Comparison of ENCODE assay signal across 21 cellular contexts in the genomic region with DNA sequence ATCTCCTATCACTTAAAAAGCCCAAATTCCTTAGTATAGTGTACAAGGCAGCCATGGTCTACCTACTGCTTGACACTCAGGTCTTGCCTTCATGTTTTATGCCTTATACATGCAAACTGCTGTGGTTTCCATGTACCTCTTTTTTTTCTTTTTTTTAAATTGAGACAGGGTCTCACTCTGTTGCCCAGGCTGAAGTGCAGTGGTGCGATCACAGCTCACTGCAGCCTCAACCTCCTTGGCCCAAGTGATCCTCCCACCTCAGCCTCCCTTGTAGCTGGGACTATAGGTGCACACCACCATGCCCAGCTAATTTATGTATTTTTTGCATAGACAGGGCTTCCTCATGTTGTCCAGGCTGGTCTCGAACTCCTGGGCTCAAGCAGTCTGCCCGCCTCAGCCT. TPM values are rescaled to one million over a fixed set of nuclear protein-coding genes. Genes with fewer than 3 reads are reported as not detected.
DNase-seq lines count a peak whose midpoint lies in the region; ATAC-seq, FAIRE-seq and TF ChIP-seq lines count a peak whose summit lies in the region.
"Had no signal": no experiment of that assay in that cellular context is flagged by ENCODE, and none has a peak within 500 bp of the region (broad histone marks: within the 10 kb centered on the region; RNA-seq: fewer than 3 reads in every experiment).

No MANE protein-coding gene starts in this region.

- H3K36me3 ChIP-seq in GM12878 (ENCODE audit: control insufficient read depth in 2 of 2, insufficient read depth in 2 of 2, low read length in 1 of 2) (peaks cover 1 to 15% of the 10 kb centered on the region in 2 experiments; a peak in 1 of 4 replicates), kidney (ENCODE audit: control insufficient read depth in 1 of 2, insufficient read depth in 2 of 2, low read length in 2 of 2) (peaks cover 0 to 19% of the 10 kb centered on the region in 2 donors)

- H3K27ac ChIP-seq in GM12878 (ENCODE audit: control insufficient read depth, insufficient read depth) (no peak overlapping the region), kidney (ENCODE audit: low read depth in 2 of 2, low read length in 2 of 2) (no peak overlapping the region)
- H3K27ac ChIP-seq: HL-60 had no signal

- H3K79me2 ChIP-seq in GM12878 (ENCODE audit: control insufficient read depth, insufficient read depth, low read length), result no peaks in the 10 kb centered on the region; the same call in 1 of the 2 replicates

- H3K4me1 ChIP-seq in GM12878 (ENCODE audit: control insufficient read depth, insufficient read depth, low read length) (peaks cover 19% of the 10 kb centered on the region), kidney (ENCODE audit: control insufficient read depth in 1 of 2, insufficient read depth in 1 of 2, low read depth in 1 of 2, low read length in 2 of 2) (no peaks in the 10 kb centered on the region)

- H3K4me3 ChIP-seq in GM12878 (no peak overlapping the region), kidney (ENCODE audit: low read length in 2 of 2) (no peak overlapping the region)

- intact Hi-C loops in GM12878 (cut with micrococcal nuclease; ENCODE audit: unreplicated experiment) (loop anchor here (10.0 kb wide), 1 partner anchor 165 kb away; the partner anchor contains the start of gene CR1), kidney (cut with DNase I) (no loop called here)
- intact Hi-C loops in activated T-helper 2 cell treated with anti-CD3 and anti-CD28 coated beads, Interferon-gamma antibody, Interleukin-2, Interleukin-4, amounts not matched to agents 10 μg/mL and 5 μg/mL and 100 μg/mL, durations not matched to agents 14 hours and 24 hours and 36 hours (cut with micrococcal nuclease), result no loop called here

- no peak overlapping the region for H3K4me2 ChIP-seq in GM12878 (ENCODE audit: control insufficient read depth, insufficient read depth)

- POLR2A ChIA-PET in GM12878 (lab: Charles Lee), result interaction anchor here (1.1 kb wide), 1 partner anchor 84 kb away, joined by 3 read pairs; no protein-coding TSS in a partner anchor

- H3K4me3 Mint-ChIP-seq in activated T-cell treated with anti-CD3 and anti-CD28 coated beads, Interleukin-2, amount 50 U/mL, for 4 hours, result no peak overlapping the region
- H3K4me3 Mint-ChIP-seq in stimulated activated naive B cell treated with anti-CD40 and anti-IgM and Interleukin-4, amounts not matched to agents 10 μg/mL and 1 μg/mL and 100 μg/mL, for 72 hours, result no peak overlapping the region
- no peak overlapping the region for H3K4me3 Mint-ChIP-seq in activated T-helper 2 cell treated with anti-CD3 and anti-CD28 coated beads, Interferon-gamma antibody, Interleukin-2, Interleukin-4, amounts not matched to agents 10 μg/mL and 5 μg/mL and 100 μg/mL, durations not matched to agents 14 hours and 24 hours and 36 hours (ENCODE audit: low read depth)

- TF ChIP-seq CTCF in GM12878 (IDR thresholded peaks at IDR 0.05 in 2 of 3, conservative IDR thresholded peaks at IDR 0.05 in 1 of 3; ENCODE audit: control insufficient read depth in 2 of 3, extremely low read depth in 1 of 3, insufficient read depth in 1 of 3, low read depth in 3 of 3, low read length in 3 of 3) (no peak), kidney (IDR thresholded peaks at IDR 0.05; ENCODE audit: borderline replicate concordance, extremely low read depth, insufficient read depth) (no peak)

- TF ChIP-seq RAD21 in GM12878 (IDR thresholded peaks at IDR 0.05; ENCODE audit: insufficient read depth, low read depth, low read length), result no peak

- no peaks in the 10 kb centered on the region for H4K20me1 ChIP-seq in GM12878 (ENCODE audit: control insufficient read depth, insufficient read depth)

- H3K27ac Mint-ChIP-seq in stimulated activated naive B cell treated with anti-CD40 and anti-IgM and Interleukin-4, amounts not matched to agents 10 μg/mL and 1 μg/mL and 100 μg/mL, for 72 hours, result peak overlapping the region; percentile 63
- no peak overlapping the region for H3K27ac Mint-ChIP-seq in activated T-helper 2 cell treated with anti-CD3 and anti-CD28 coated beads, Interferon-gamma antibody, Interleukin-2, Interleukin-4, amounts not matched to agents 10 μg/mL and 5 μg/mL and 100 μg/mL, durations not matched to agents 14 hours and 24 hours and 36 hours

- no TSS peak for BruUV-seq in GM12878 (replicated peaks; lab: Mats Ljungman, UMichigan)

- RAD21 ChIA-PET in GM12878 (lab: Charles Lee; ENCODE audit: unreplicated experiment), result interaction anchor here (1.1 kb wide), 1 partner anchor 8 kb away, joined by 5 read pairs; the partner anchor contains the start of gene CD55

- H3K27me3 ChIP-seq in GM12878 (replicated peaks in 1 of 2; ENCODE audit: control insufficient read depth in 2 of 2, insufficient read depth in 2 of 2, low read length in 1 of 2), result no peaks in the 10 kb centered on the region

- no peak overlapping the region for H2AFZ ChIP-seq in GM12878 (ENCODE audit: control insufficient read depth, low read depth, low read length)

- TF ChIP-seq EP300 in GM12878 (IDR thresholded peaks at IDR 0.05; ENCODE audit: borderline replicate concordance in 1 of 2, control insufficient read depth in 1 of 2, low read depth in 2 of 2, low read length in 2 of 2), result no peak

- WGBS in GM12878 (ENCODE audit: insufficient coverage, insufficient replicate concordance, low lambda C conversion rate, missing lambda C conversion rate), result 100% methylated on average over 3 of the region's 3 CpGs

- in situ Hi-C loops in GM12878 (cut with MboI), result no loop called here

- CTCF ChIA-PET in GM12878 (lab: Yijun Ruan, JAX), result interaction anchor here (1.1 kb wide), 2 partner anchors 8 to 84 kb away, joined by 3 to 4 read pairs; partner anchors contain the start of gene CD55

- peaks cover 74% of the 10 kb centered on the region for H3K36me3 Mint-ChIP-seq in activated T-cell treated with anti-CD3 and anti-CD28 coated beads, Interleukin-2, amount 50 U/mL, for 4 hours (ENCODE audit: insufficient read depth)
- peaks cover 49 to 60% of the 10 kb centered on the region in 2 donors for H3K36me3 Mint-ChIP-seq in stimulated activated naive B cell treated with anti-CD40 and anti-IgM and Interleukin-4, amounts not matched to agents 10 μg/mL and 1 μg/mL and 100 μg/mL, for 72 hours
- peaks cover 96% of the 10 kb centered on the region for H3K36me3 Mint-ChIP-seq in activated T-helper 2 cell treated with anti-CD3 and anti-CD28 coated beads, Interferon-gamma antibody, Interleukin-2, Interleukin-4, amounts not matched to agents 10 μg/mL and 5 μg/mL and 100 μg/mL, durations not matched to agents 14 hours and 24 hours and 36 hours (ENCODE audit: low read depth)

- H3K9me3 ChIP-seq in GM12878 (replicated peaks; ENCODE audit: control insufficient read depth, insufficient read depth, low read length) (peaks cover 18% of the 10 kb centered on the region), kidney (ENCODE audit: control insufficient read depth in 1 of 2, low read length in 2 of 2) (no peaks in the 10 kb centered on the region)

- TF ChIP-seq POLR2A in GM12878 (IDR thresholded peaks at IDR 0.05; ENCODE audit: low read depth, low read length), result no peak

- peaks cover 17% of the 10 kb centered on the region for H3K9me3 Mint-ChIP-seq in activated T-cell treated with anti-CD3 and anti-CD28 coated beads, Interleukin-2, amount 50 U/mL, for 4 hours
- H3K9me3 Mint-ChIP-seq in stimulated activated naive B cell treated with anti-CD40 and anti-IgM and Interleukin-4, amounts not matched to agents 10 μg/mL and 1 μg/mL and 100 μg/mL, for 72 hours, result peaks cover 4 to 8% of the 10 kb centered on the region in 2 donors
- peaks cover 19% of the 10 kb centered on the region for H3K9me3 Mint-ChIP-seq in activated T-helper 2 cell treated with anti-CD3 and anti-CD28 coated beads, Interferon-gamma antibody, Interleukin-2, Interleukin-4, amounts not matched to agents 10 μg/mL and 5 μg/mL and 100 μg/mL, durations not matched to agents 14 hours and 24 hours and 36 hours

- peak; percentile 18 to 24 for ATAC-seq in activated T-cell treated with anti-CD3 and anti-CD28 coated beads, Interleukin-2, amount 50 U/mL, for 4 hours
- ATAC-seq in GM12878 (peak; percentile 3; the same call in 1 of the 3 replicates), GM21529 (IDR thresholded peaks at IDR 0.05; ENCODE audit: unreplicated experiment) (no peak)
- ATAC-seq in stimulated activated naive B cell treated with anti-CD40 and anti-IgM and Interleukin-4, amounts not matched to agents 10 μg/mL and 1 μg/mL and 100 μg/mL, for 72 hours (replicated peaks), result no peak
- ATAC-seq: PC-3 had no signal

- no peaks in the 10 kb centered on the region for H3K27me3 Mint-ChIP-seq in activated T-cell treated with anti-CD3 and anti-CD28 coated beads, Interleukin-2, amount 50 U/mL, for 4 hours (ENCODE audit: low read depth)
- no peaks in the 10 kb centered on the region for H3K27me3 Mint-ChIP-seq in stimulated activated naive B cell treated with anti-CD40 and anti-IgM and Interleukin-4, amounts not matched to agents 10 μg/mL and 1 μg/mL and 100 μg/mL, for 72 hours
- no peaks in the 10 kb centered on the region for H3K27me3 Mint-ChIP-seq in activated T-helper 2 cell treated with anti-CD3 and anti-CD28 coated beads, Interferon-gamma antibody, Interleukin-2, Interleukin-4, amounts not matched to agents 10 μg/mL and 5 μg/mL and 100 μg/mL, durations not matched to agents 14 hours and 24 hours and 36 hours (ENCODE audit: low read depth)

- DNase-seq in activated T-cell treated with anti-CD3 and anti-CD28 coated beads, Interleukin-2, amount 50 U/mL, for 4 hours, result no peak
- DNase-seq in activated T-cell treated with anti-CD3 and anti-CD28 coated beads, Interleukin-2, amount 50 U/mL, for 48 hours, result no peak
- DNase-seq in HT-29 (ENCODE audit: low spot score) (peak; percentile 5), GM12878 (ENCODE audit: low read depth, low spot score) (no peak), kidney (no peak)
- DNase-seq in stimulated activated naive B cell treated with anti-CD40 and anti-IgM and Interleukin-4, amounts not matched to agents 10 μg/mL and 1 μg/mL and 100 μg/mL, for 72 hours, result no peak
- DNase-seq in activated T-helper 2 cell treated with anti-CD3 and anti-CD28 coated beads, Interferon-gamma antibody, Interleukin-2, Interleukin-4, amounts not matched to agents 10 μg/mL and 5 μg/mL and 100 μg/mL, durations not matched to agents 14 hours and 24 hours and 36 hours (ENCODE audit: low spot score), result no peak
- DNase-seq: 8988T; C1 segment of cervical spinal cord; DMS79 treated with DMSO at 0.1 percent for 48 hours; MM.1S; NCI-H1105; NCI-H187; NCI-H69; NK-92 treated with Interleukin-12 subunit alpha and Interleukin-12 subunit beta, amount 100 ng/mL, for 24 hours; PC-3 had no signal

- SMC1A ChIA-PET in GM12878 (lab: Charles Lee; ENCODE audit: uncharacterized antibody, unreplicated experiment), result interaction anchor here (0.9 kb wide), 1 partner anchor 70 kb away, joined by 3 read pairs; no protein-coding TSS in a partner anchor

- H3K9ac ChIP-seq in GM12878 (ENCODE audit: control insufficient read depth, insufficient read depth, low read length), result no peak overlapping the region
- H3K9ac ChIP-seq in kidney (ENCODE audit: low read length in 2 of 2), result no peak overlapping the region

- peaks cover 50% of the 10 kb centered on the region for H3K4me1 Mint-ChIP-seq in activated T-cell treated with anti-CD3 and anti-CD28 coated beads, Interleukin-2, amount 50 U/mL, for 4 hours (ENCODE audit: low read depth)
- peaks cover 24 to 47% of the 10 kb centered on the region in 2 donors for H3K4me1 Mint-ChIP-seq in stimulated activated naive B cell treated with anti-CD40 and anti-IgM and Interleukin-4, amounts not matched to agents 10 μg/mL and 1 μg/mL and 100 μg/mL, for 72 hours
- H3K4me1 Mint-ChIP-seq in activated T-helper 2 cell treated with anti-CD3 and anti-CD28 coated beads, Interferon-gamma antibody, Interleukin-2, Interleukin-4, amounts not matched to agents 10 μg/mL and 5 μg/mL and 100 μg/mL, durations not matched to agents 14 hours and 24 hours and 36 hours (ENCODE audit: low read depth), result peaks cover 44% of the 10 kb centered on the region

- FAIRE-seq in GM12878 (lab: Jason Lieb, UNC), result no peak
- no peak for FAIRE-seq in kidney (lab: Jason Lieb, UNC)
- FAIRE-seq: G401.6, GM12892, H1 had no signal

RNA-seq across cellular contexts. Expression of gene CD55, which starts 8.0 kb away (rescaled TPM):
- total RNA-seq in activated T-cell treated with anti-CD3 and anti-CD28 coated beads, Interleukin-2, amount 50 U/mL, for 4 hours, result 100 to 1,000 TPM; 103 to 119 (median 103) TPM
- total RNA-seq in HT-29 (2014; rRNA removed; shearing (Covaris generic)), result 55.0 and 65.9 TPM in 2 replicates
- total RNA-seq in GM12878 (2013; cell fraction: nucleolus; rRNA removed), result 205 and 212 TPM in 2 replicates
- total RNA-seq in GM12878 (2014; rRNA removed) (15.7 and 21.1 TPM in 2 replicates), GM12878 (2014; rRNA removed; fragmentation: Illumina TruSeq; extraction: Trizol) (19.3 and 19.9 TPM in 2 replicates), GM12878 (2021) (14.5 and 19.2 TPM in 2 replicates), kidney (69.5 TPM)
- 9.2 TPM for polyA plus RNA-seq in GM12878 (2011; ENCODE audit: low read depth)
- polyA plus RNA-seq in GM12878 (2011; rRNA removed) (46.5 and 56.3 TPM in 2 replicates), GM12878 (2014; fragmentation: Illumina TruSeq; extraction: Trizol) (19.8 and 28.7 TPM in 2 replicates), GM12878 (2014; fragmentation: Nextera tagmentation; extraction: Ambion mirVana) (1 to 10 TPM; 5.2 to 6.0 TPM), GM12878 (2014; rRNA removed) (16.0 and 17.6 TPM in 2 replicates), GM12878 (2016; fragmentation: Nextera tagmentation; extraction: Ambion mirVana) (10 to 100 TPM; 12.3 to 14.2 TPM), kidney (ENCODE audit: insufficient read depth, low read depth, low replicate concordance) (28.8 TPM)
- 16.5 and 25.0 TPM in 2 replicates for polyA plus RNA-seq in GM12878 (2011; cell fraction: cytosol; rRNA removed)
- polyA plus RNA-seq in GM12878 (2011; cell fraction: nucleus; rRNA removed), result 14.5 and 22.6 TPM in 2 replicates
- 19.0 and 23.8 TPM in 2 replicates for polyA plus RNA-seq in GM12878 (2012)
- 19.8 and 28.5 TPM in 2 replicates for polyA minus RNA-seq in GM12878 (2011; rRNA and poly(A)+ RNA removed)
- polyA minus RNA-seq in GM12878 (2011; cell fraction: cytosol; rRNA and poly(A)+ RNA removed), result 16.7 and 19.1 TPM in 2 replicates
- polyA minus RNA-seq in GM12878 (2011; cell fraction: nucleus; rRNA and poly(A)+ RNA removed), result 26.5 and 41.1 TPM in 2 replicates
- 132 and 135 TPM in 2 replicates for total RNA-seq in activated T-helper 2 cell treated with anti-CD3 and anti-CD28 coated beads, Interferon-gamma antibody, Interleukin-2, Interleukin-4, amounts not matched to agents 10 μg/mL and 5 μg/mL and 100 μg/mL, durations not matched to agents 14 hours and 24 hours and 36 hours

Comparison
In these comparisons a context has a peak if more than half of its experiments do, and no peak if none do; other contexts are left out.
1. ATAC-seq: peak in activated T-cell treated with anti-CD3 and anti-CD28 coated beads, Interleukin-2, amount 50 U/mL, for 4 hours (2 of 2) and GM12878 (single experiment); none in stimulated activated naive B cell treated with anti-CD40 and anti-IgM and Interleukin-4, amounts not matched to agents 10 μg/mL and 1 μg/mL and 100 μg/mL, for 72 hours (0 of 2) and GM21529 (single experiment).